In genomic region chr2:85605406-85606115, GRCh38 we compare ENCODE assay signal across 8 cellular contexts. TPM values are rescaled to one million over a fixed set of nuclear protein-coding genes. Genes with fewer than 3 reads are reported as not detected.
DNase-seq lines count a peak whose midpoint lies in the region; ATAC-seq and TF ChIP-seq lines count a peak whose summit lies in the region.
"Had no signal": no experiment of that assay in that cellular context is flagged by ENCODE, and none has a peak within 500 bp of the region (broad histone marks: within the 10 kb centered on the region; RNA-seq: fewer than 3 reads in every experiment).

No MANE protein-coding gene starts in this region.

- peaks cover 15 to 22% of the 10 kb centered on the region in 2 donors for H3K4me1 Mint-ChIP-seq in natural killer cell treated with Interleukin-12 subunit alpha and Interleukin-12 subunit beta and Interleukin-15 and Interleukin-18, amount 100 ng/mL, for 72 hours (ENCODE audit: low read depth in 2 of 2)
- peaks cover 23 to 29% of the 10 kb centered on the region in 2 donors for H3K4me1 Mint-ChIP-seq in natural killer cell
- H3K4me1 Mint-ChIP-seq in glutamatergic neuron (ENCODE audit: low read depth, unreplicated experiment): peaks cover 8% of the 10 kb centered on the region

- TF ChIP-seq CTCF in natural killer cell (IDR thresholded peaks at IDR 0.05) (no peak), glutamatergic neuron (IDR thresholded peaks at IDR 0.05; ENCODE audit: partially characterized antibody, unreplicated experiment) (no peak)

- H3K4me3 Mint-ChIP-seq in natural killer cell treated with Interleukin-12 subunit alpha and Interleukin-12 subunit beta and Interleukin-15 and Interleukin-18, amount 100 ng/mL, for 72 hours: no peak overlapping the region
- H3K4me3 Mint-ChIP-seq in natural killer cell: no peak overlapping the region
- H3K4me3 Mint-ChIP-seq in glutamatergic neuron (ENCODE audit: unreplicated experiment): peak overlapping the region; percentile 2

- H3K27ac Mint-ChIP-seq in natural killer cell treated with Interleukin-12 subunit alpha and Interleukin-12 subunit beta and Interleukin-15 and Interleukin-18, amount 100 ng/mL, for 72 hours: no peak overlapping the region
- H3K27ac Mint-ChIP-seq in natural killer cell (no peak overlapping the region), glutamatergic neuron (ENCODE audit: unreplicated experiment) (peak overlapping the region; percentile 8)

- intact Hi-C loops in natural killer cell (cut with micrococcal nuclease): no loop called here

- no peak for ATAC-seq in natural killer cell treated with Interleukin-12 subunit alpha and Interleukin-12 subunit beta and Interleukin-15 and Interleukin-18, amount 100 ng/mL, for 72 hours
- ATAC-seq in natural killer cell (no peak), GM21825 (IDR thresholded peaks at IDR 0.05; ENCODE audit: unreplicated experiment) (no peak), GM19035 (IDR thresholded peaks at IDR 0.05; ENCODE audit: unreplicated experiment) (no peak)

- DNase-seq in natural killer cell treated with Interleukin-12 subunit alpha and Interleukin-12 subunit beta and Interleukin-15 and Interleukin-18, amount 100 ng/mL, for 72 hours (ENCODE audit: low spot score): peak; percentile 12
- DNase-seq in natural killer cell (no peak), glutamatergic neuron (no peak)
- DNase-seq in stimulated activated CD4-positive, alpha-beta T cell treated with anti-CD3 and anti-CD28 coated beads, Interleukin-4, amount 100 ng/mL, for 24 hours: no peak
- DNase-seq: activated CD4-positive, alpha-beta T cell treated with anti-CD3 and anti-CD28 coated beads, Interleukin-2, amount 50 U/mL, for 48 hours; effector memory CD4-positive, alpha-beta T cell had no signal

- peaks cover 6% of the 10 kb centered on the region for H3K36me3 Mint-ChIP-seq in natural killer cell treated with Interleukin-12 subunit alpha and Interleukin-12 subunit beta and Interleukin-15 and Interleukin-18, amount 100 ng/mL, for 72 hours
- H3K36me3 Mint-ChIP-seq in natural killer cell: peaks cover 5% of the 10 kb centered on the region
- no peaks in the 10 kb centered on the region for H3K36me3 Mint-ChIP-seq in glutamatergic neuron (ENCODE audit: unreplicated experiment)

- no peaks in the 10 kb centered on the region for H3K27me3 Mint-ChIP-seq in natural killer cell treated with Interleukin-12 subunit alpha and Interleukin-12 subunit beta and Interleukin-15 and Interleukin-18, amount 100 ng/mL, for 72 hours
- H3K27me3 Mint-ChIP-seq in natural killer cell (ENCODE audit: low read depth in 2 of 2) (no peaks in the 10 kb centered on the region), glutamatergic neuron (ENCODE audit: unreplicated experiment) (peaks cover 6% of the 10 kb centered on the region)

- H3K9me3 Mint-ChIP-seq in natural killer cell treated with Interleukin-12 subunit alpha and Interleukin-12 subunit beta and Interleukin-15 and Interleukin-18, amount 100 ng/mL, for 72 hours: no peaks in the 10 kb centered on the region
- H3K9me3 Mint-ChIP-seq in natural killer cell (no peaks in the 10 kb centered on the region), glutamatergic neuron (ENCODE audit: unreplicated experiment) (peaks cover 10% of the 10 kb centered on the region)

RNA-seq across cellular contexts. Expression of gene TMEM150A, which starts 3.1 kb away (rescaled TPM):
- total RNA-seq in natural killer cell treated with Interleukin-12 subunit alpha and Interleukin-12 subunit beta and Interleukin-15 and Interleukin-18, amount 100 ng/mL, for 72 hours: 1 to 10 TPM; 4.7 to 6.4 TPM
- 10 to 100 TPM; 10.4 to 13.3 (median 10.9) TPM for total RNA-seq in natural killer cell
- 18.1 TPM for total RNA-seq in glutamatergic neuron (ENCODE audit: unreplicated experiment)

RNA-seq across cellular contexts. Expression of gene C2orf68, which starts 6.3 kb away (rescaled TPM):
- 10 to 100 TPM; 29.1 to 29.2 TPM for total RNA-seq in natural killer cell treated with Interleukin-12 subunit alpha and Interleukin-12 subunit beta and Interleukin-15 and Interleukin-18, amount 100 ng/mL, for 72 hours
- total RNA-seq in natural killer cell: 10 to 100 TPM; 36.4 to 60.8 (median 48.4) TPM
- 51.0 TPM for total RNA-seq in glutamatergic neuron (ENCODE audit: unreplicated experiment)

RNA-seq across cellular contexts. Expression of gene RNF181, which starts 10.0 kb away (rescaled TPM):
- 100 to 1,000 TPM; 116 to 149 TPM for total RNA-seq in natural killer cell treated with Interleukin-12 subunit alpha and Interleukin-12 subunit beta and Interleukin-15 and Interleukin-18, amount 100 ng/mL, for 72 hours
- total RNA-seq in natural killer cell (10 to 100 TPM; 65.0 to 75.0 (median 66.7) TPM), glutamatergic neuron (ENCODE audit: unreplicated experiment) (75.1 TPM)

RNA-seq across cellular contexts. Expression of gene USP39, which starts 10.4 kb away (rescaled TPM):
- 100 to 1,000 TPM in 1 of 2 donors, 10 to 100 TPM in 1; 72.9 to 107 TPM for total RNA-seq in natural killer cell treated with Interleukin-12 subunit alpha and Interleukin-12 subunit beta and Interleukin-15 and Interleukin-18, amount 100 ng/mL, for 72 hours
- 10 to 100 TPM; 49.6 to 68.5 (median 63.2) TPM for total RNA-seq in natural killer cell
- total RNA-seq in glutamatergic neuron (ENCODE audit: unreplicated experiment): 55.0 TPM

RNA-seq across cellular contexts. Expression of gene VAMP5, which starts 21.3 kb away (rescaled TPM):
- 10 to 100 TPM; 30.5 to 50.7 TPM for total RNA-seq in natural killer cell treated with Interleukin-12 subunit alpha and Interleukin-12 subunit beta and Interleukin-15 and Interleukin-18, amount 100 ng/mL, for 72 hours
- 10 to 100 TPM; 35.0 to 50.7 (median 36.7) TPM for total RNA-seq in natural killer cell
- total RNA-seq in glutamatergic neuron (ENCODE audit: unreplicated experiment): 1.4 TPM
